1 cellular context compared by ENCODE assay signal in the genomic region with DNA sequence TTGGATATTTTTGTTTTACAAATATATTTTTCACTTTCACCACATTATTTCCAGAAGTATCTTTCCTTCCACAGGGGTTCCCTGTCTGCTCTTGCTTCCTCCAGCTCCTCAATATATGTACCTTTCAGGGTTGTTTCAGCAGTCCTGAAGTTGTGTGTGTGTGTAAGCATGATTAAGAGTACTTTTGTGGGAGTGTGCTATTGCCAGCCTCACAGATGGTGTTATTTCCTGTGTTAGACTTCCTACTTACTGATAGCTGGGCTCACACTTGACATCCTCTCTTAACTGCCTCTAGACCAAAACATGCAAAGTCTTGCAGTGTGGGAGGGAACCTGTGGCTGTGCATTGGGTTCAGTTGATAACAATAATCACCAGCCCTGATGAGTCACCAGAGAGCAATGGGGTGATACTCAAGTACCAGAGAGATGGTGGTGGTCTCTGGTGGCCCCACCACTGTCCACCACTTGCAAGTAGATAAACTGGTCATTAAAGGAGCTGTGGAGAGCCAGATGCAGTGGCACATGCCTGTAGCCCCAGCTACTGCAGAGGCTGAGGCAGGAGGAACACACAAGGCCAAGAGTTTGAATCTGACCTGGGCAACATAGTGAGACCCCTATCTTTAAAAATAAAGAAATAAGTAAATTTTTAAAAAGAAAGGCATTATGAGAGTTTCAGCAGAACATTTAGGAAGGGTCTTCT.
TF ChIP-seq lines count a peak whose summit lies in the region.

No MANE protein-coding gene starts in this region.

TF ChIP-seq in K562, 482 proteins besides CTCF, POLR2A, EP300 and RAD21 (continued from another document and continues in another):
- TF ChIP-seq, protein P1, sequence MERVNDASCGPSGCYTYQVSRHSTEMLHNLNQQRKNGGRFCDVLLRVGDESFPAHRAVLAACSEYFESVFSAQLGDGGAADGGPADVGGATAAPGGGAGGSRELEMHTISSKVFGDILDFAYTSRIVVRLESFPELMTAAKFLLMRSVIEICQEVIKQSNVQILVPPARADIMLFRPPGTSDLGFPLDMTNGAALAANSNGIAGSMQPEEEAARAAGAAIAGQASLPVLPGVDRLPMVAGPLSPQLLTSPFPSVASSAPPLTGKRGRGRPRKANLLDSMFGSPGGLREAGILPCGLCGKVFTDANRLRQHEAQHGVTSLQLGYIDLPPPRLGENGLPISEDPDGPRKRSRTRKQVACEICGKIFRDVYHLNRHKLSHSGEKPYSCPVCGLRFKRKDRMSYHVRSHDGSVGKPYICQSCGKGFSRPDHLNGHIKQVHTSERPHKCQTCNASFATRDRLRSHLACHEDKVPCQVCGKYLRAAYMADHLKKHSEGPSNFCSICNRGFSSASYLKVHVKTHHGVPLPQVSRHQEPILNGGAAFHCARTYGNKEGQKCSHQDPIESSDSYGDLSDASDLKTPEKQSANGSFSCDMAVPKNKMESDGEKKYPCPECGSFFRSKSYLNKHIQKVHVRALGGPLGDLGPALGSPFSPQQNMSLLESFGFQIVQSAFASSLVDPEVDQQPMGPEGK (CRISPR knock-in tag; IDR thresholded peaks at IDR 0.05; ENCODE audit: borderline replicate concordance), result no peak
- peak; percentile 91 for TF ChIP-seq MBD2 (IDR thresholded peaks at IDR 0.05; ENCODE audit: borderline replicate concordance, low read depth)
- TF ChIP-seq DNMT1 (IDR thresholded peaks at IDR 0.05), result no peak
- TF ChIP-seq XRCC3 (IDR thresholded peaks at IDR 0.05), result 0 out of 2 replicates have a peak, but pooled peaks have one; percentile 27
- TF ChIP-seq, protein P2, sequence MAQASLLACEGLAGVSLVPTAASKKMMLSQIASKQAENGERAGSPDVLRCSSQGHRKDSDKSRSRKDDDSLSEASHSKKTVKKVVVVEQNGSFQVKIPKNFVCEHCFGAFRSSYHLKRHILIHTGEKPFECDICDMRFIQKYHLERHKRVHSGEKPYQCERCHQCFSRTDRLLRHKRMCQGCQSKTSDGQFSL (CRISPR knock-in tag; IDR thresholded peaks at IDR 0.05), result no peak
- TF ChIP-seq, protein P2 (tag; IDR thresholded peaks at IDR 0.05), result no peak
- TF ChIP-seq ZBED1 (IDR thresholded peaks at IDR 0.05), result peak; percentile 58; the same call in 1 of the 2 replicates
- TF ChIP-seq, protein P3, sequence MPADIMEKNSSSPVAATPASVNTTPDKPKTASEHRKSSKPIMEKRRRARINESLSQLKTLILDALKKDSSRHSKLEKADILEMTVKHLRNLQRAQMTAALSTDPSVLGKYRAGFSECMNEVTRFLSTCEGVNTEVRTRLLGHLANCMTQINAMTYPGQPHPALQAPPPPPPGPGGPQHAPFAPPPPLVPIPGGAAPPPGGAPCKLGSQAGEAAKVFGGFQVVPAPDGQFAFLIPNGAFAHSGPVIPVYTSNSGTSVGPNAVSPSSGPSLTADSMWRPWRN (IDR thresholded peaks at IDR 0.05; ENCODE audit: low read depth), result peak; percentile 66
- TF ChIP-seq, protein P4, sequence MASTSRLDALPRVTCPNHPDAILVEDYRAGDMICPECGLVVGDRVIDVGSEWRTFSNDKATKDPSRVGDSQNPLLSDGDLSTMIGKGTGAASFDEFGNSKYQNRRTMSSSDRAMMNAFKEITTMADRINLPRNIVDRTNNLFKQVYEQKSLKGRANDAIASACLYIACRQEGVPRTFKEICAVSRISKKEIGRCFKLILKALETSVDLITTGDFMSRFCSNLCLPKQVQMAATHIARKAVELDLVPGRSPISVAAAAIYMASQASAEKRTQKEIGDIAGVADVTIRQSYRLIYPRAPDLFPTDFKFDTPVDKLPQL (IDR thresholded peaks at IDR 0.05; ENCODE audit: extremely low read depth, insufficient read length), result no peak
- TF ChIP-seq HMG20A (CRISPR knock-in tag; conservative IDR thresholded peaks at IDR 0.05), result no peak
- TF ChIP-seq, protein P5, sequence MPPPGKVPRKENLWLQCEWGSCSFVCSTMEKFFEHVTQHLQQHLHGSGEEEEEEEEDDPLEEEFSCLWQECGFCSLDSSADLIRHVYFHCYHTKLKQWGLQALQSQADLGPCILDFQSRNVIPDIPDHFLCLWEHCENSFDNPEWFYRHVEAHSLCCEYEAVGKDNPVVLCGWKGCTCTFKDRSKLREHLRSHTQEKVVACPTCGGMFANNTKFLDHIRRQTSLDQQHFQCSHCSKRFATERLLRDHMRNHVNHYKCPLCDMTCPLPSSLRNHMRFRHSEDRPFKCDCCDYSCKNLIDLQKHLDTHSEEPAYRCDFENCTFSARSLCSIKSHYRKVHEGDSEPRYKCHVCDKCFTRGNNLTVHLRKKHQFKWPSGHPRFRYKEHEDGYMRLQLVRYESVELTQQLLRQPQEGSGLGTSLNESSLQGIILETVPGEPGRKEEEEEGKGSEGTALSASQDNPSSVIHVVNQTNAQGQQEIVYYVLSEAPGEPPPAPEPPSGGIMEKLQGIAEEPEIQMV (tag; conservative IDR thresholded peaks at IDR 0.05; ENCODE audit: low read depth), result no peak
- no peak for TF ChIP-seq POLR3G (IDR thresholded peaks at IDR 0.05; ENCODE audit: extremely low read depth, insufficient read length, insufficient replicate concordance)
- TF ChIP-seq HDAC2 (IDR thresholded peaks at IDR 0.05), result peak; percentile 93
- no peak for TF ChIP-seq RFX7 (CRISPR knock-in tag; IDR thresholded peaks at IDR 0.05)
- no peak for TF ChIP-seq SNRNP70 (optimal IDR thresholded peaks at IDR 0.05; ENCODE audit: low read depth, low read length)
- TF ChIP-seq KLF6 (CRISPR knock-in tag; IDR thresholded peaks at IDR 0.05; ENCODE audit: borderline replicate concordance), result peak; percentile 52; the same call in 1 of the 2 replicates
- no peak for TF ChIP-seq FOXJ3 (CRISPR knock-in tag; IDR thresholded peaks at IDR 0.05)
- peak; percentile 51; the same call in 1 of the 2 replicates for TF ChIP-seq ZNF644 (tag; IDR thresholded peaks at IDR 0.05; ENCODE audit: low read depth)
- TF ChIP-seq, protein P6, sequence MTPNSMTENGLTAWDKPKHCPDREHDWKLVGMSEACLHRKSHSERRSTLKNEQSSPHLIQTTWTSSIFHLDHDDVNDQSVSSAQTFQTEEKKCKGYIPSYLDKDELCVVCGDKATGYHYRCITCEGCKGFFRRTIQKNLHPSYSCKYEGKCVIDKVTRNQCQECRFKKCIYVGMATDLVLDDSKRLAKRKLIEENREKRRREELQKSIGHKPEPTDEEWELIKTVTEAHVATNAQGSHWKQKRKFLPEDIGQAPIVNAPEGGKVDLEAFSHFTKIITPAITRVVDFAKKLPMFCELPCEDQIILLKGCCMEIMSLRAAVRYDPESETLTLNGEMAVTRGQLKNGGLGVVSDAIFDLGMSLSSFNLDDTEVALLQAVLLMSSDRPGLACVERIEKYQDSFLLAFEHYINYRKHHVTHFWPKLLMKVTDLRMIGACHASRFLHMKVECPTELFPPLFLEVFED (CRISPR knock-in tag; conservative IDR thresholded peaks at IDR 0.05), result peak; percentile 90; the same call in 1 of the 2 replicates
- no peak; the same call in none of the 2 replicates for TF ChIP-seq CBFB (CRISPR knock-in tag; IDR thresholded peaks at IDR 0.05)
- TF ChIP-seq STAT5B (CRISPR knock-in tag; IDR thresholded peaks at IDR 0.05), result no peak
- TF ChIP-seq E2F3 (CRISPR knock-in tag; IDR thresholded peaks at IDR 0.05), result no peak
- TF ChIP-seq ZNF583 (CRISPR knock-in tag; IDR thresholded peaks at IDR 0.05), result no peak
- TF ChIP-seq MTA1 (IDR thresholded peaks at IDR 0.05; ENCODE audit: borderline replicate concordance), result peak; percentile 75; the same call in 1 of the 2 replicates
- TF ChIP-seq, protein P7, sequence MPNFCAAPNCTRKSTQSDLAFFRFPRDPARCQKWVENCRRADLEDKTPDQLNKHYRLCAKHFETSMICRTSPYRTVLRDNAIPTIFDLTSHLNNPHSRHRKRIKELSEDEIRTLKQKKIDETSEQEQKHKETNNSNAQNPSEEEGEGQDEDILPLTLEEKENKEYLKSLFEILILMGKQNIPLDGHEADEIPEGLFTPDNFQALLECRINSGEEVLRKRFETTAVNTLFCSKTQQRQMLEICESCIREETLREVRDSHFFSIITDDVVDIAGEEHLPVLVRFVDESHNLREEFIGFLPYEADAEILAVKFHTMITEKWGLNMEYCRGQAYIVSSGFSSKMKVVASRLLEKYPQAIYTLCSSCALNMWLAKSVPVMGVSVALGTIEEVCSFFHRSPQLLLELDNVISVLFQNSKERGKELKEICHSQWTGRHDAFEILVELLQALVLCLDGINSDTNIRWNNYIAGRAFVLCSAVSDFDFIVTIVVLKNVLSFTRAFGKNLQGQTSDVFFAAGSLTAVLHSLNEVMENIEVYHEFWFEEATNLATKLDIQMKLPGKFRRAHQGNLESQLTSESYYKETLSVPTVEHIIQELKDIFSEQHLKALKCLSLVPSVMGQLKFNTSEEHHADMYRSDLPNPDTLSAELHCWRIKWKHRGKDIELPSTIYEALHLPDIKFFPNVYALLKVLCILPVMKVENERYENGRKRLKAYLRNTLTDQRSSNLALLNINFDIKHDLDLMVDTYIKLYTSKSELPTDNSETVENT (CRISPR knock-in tag; IDR thresholded peaks at IDR 0.05), result no peak
- TF ChIP-seq, protein P8, sequence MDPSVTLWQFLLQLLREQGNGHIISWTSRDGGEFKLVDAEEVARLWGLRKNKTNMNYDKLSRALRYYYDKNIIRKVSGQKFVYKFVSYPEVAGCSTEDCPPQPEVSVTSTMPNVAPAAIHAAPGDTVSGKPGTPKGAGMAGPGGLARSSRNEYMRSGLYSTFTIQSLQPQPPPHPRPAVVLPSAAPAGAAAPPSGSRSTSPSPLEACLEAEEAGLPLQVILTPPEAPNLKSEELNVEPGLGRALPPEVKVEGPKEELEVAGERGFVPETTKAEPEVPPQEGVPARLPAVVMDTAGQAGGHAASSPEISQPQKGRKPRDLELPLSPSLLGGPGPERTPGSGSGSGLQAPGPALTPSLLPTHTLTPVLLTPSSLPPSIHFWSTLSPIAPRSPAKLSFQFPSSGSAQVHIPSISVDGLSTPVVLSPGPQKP (CRISPR knock-in tag; IDR thresholded peaks at IDR 0.05), result no peak
- TF ChIP-seq, protein P9, sequence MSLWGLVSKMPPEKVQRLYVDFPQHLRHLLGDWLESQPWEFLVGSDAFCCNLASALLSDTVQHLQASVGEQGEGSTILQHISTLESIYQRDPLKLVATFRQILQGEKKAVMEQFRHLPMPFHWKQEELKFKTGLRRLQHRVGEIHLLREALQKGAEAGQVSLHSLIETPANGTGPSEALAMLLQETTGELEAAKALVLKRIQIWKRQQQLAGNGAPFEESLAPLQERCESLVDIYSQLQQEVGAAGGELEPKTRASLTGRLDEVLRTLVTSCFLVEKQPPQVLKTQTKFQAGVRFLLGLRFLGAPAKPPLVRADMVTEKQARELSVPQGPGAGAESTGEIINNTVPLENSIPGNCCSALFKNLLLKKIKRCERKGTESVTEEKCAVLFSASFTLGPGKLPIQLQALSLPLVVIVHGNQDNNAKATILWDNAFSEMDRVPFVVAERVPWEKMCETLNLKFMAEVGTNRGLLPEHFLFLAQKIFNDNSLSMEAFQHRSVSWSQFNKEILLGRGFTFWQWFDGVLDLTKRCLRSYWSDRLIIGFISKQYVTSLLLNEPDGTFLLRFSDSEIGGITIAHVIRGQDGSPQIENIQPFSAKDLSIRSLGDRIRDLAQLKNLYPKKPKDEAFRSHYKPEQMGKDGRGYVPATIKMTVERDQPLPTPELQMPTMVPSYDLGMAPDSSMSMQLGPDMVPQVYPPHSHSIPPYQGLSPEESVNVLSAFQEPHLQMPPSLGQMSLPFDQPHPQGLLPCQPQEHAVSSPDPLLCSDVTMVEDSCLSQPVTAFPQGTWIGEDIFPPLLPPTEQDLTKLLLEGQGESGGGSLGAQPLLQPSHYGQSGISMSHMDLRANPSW (CRISPR knock-in tag; IDR thresholded peaks at IDR 0.05), result no peak
- TF ChIP-seq SMAD3 (CRISPR knock-in tag; conservative IDR thresholded peaks at IDR 0.05), result 0 out of 2 replicates have a peak, but pooled peaks have one; percentile 64
- TF ChIP-seq ZNF174 (CRISPR knock-in tag; IDR thresholded peaks at IDR 0.05), result peak; percentile 8; the same call in 1 of the 2 replicates
- TF ChIP-seq XRCC5 (IDR thresholded peaks at IDR 0.05; ENCODE audit: low read depth, low read length), result no peak; the same call in 1 of the 2 replicates
- TF ChIP-seq, protein P10, sequence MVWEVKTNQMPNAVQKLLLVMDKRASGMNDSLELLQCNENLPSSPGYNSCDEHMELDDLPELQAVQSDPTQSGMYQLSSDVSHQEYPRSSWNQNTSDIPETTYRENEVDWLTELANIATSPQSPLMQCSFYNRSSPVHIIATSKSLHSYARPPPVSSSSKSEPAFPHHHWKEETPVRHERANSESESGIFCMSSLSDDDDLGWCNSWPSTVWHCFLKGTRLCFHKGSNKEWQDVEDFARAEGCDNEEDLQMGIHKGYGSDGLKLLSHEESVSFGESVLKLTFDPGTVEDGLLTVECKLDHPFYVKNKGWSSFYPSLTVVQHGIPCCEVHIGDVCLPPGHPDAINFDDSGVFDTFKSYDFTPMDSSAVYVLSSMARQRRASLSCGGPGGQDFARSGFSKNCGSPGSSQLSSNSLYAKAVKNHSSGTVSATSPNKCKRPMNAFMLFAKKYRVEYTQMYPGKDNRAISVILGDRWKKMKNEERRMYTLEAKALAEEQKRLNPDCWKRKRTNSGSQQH (CRISPR knock-in tag; IDR thresholded peaks at IDR 0.05), result peak; percentile 87; the same call in 1 of the 2 replicates
- TF ChIP-seq TEAD1 (CRISPR knock-in tag; IDR thresholded peaks at IDR 0.05), result peak in 1 of 2 experiments; percentile 92; a peak in 3 of 4 replicates
- TF ChIP-seq MAFF (IDR thresholded peaks at IDR 0.05; ENCODE audit: low read length), result no peak
- TF ChIP-seq, protein P11, sequence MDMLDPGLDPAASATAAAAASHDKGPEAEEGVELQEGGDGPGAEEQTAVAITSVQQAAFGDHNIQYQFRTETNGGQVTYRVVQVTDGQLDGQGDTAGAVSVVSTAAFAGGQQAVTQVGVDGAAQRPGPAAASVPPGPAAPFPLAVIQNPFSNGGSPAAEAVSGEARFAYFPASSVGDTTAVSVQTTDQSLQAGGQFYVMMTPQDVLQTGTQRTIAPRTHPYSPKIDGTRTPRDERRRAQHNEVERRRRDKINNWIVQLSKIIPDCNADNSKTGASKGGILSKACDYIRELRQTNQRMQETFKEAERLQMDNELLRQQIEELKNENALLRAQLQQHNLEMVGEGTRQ (CRISPR knock-in tag; IDR thresholded peaks at IDR 0.05), result no peak
- TF ChIP-seq ZFP36 (IDR thresholded peaks at IDR 0.05; ENCODE audit: low read depth, low read length, partially characterized antibody), result no peak
- no peak for TF ChIP-seq TEAD2 (tag; IDR thresholded peaks at IDR 0.05)
- peak; percentile 95 to 98 for TF ChIP-seq TRIM24 (IDR thresholded peaks at IDR 0.05)
- TF ChIP-seq ELF2 (CRISPR knock-in tag; IDR thresholded peaks at IDR 0.05), result no peak; the same call in 1 of the 2 replicates
- no peak for TF ChIP-seq ZNF253 (CRISPR knock-in tag; conservative IDR thresholded peaks at IDR 0.05)
